33 cellular contexts compared by ENCODE assay signal in the genomic region with DNA sequence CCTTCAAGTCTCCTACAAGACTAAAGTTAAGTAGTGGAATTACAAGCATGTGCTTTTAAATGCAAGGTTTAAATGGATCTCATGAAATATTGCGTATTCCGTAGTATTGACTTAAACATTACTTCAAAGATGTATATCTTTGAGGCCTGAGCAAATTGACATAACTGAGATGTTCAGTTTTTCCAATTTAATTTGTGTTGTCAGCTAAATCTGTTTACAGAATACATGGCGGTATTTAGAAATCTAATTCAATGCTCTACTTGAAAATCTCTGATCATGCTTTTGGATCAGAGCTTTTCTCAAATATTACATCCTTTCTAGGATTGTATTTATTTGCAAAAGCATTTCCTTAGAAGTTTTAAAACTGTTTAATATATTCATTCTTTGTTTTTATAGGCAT. TPM values are rescaled to one million over a fixed set of nuclear protein-coding genes. Genes with fewer than 3 reads are reported as not detected.
"Had no signal": no experiment of that assay in that cellular context is flagged by ENCODE, and none has a peak within 500 bp of the region (broad histone marks: within the 10 kb centered on the region; RNA-seq: fewer than 3 reads in every experiment).

No MANE protein-coding gene starts in this region.

- H3K36me3 Mint-ChIP-seq: activated CD4-positive, alpha-beta memory T cell treated with anti-CD3 and anti-CD28 coated beads for 36 hours; activated CD8-positive, alpha-beta memory T cell treated with anti-CD3 and anti-CD28 coated beads, Interleukin-2, amount 10 ng/mL, durations not matched to agents 7 days and 5 days; activated naive CD4-positive, alpha-beta T cell treated with anti-CD3 and anti-CD28 coated beads, Interleukin-2, amount 50 U/mL, for 24 hours; activated naive CD8-positive, alpha-beta T cell treated with anti-CD3 and anti-CD28 coated beads for 36 hours had no signal

- H3K9me3 Mint-ChIP-seq: activated CD4-positive, alpha-beta memory T cell treated with anti-CD3 and anti-CD28 coated beads for 36 hours; activated CD4-positive, alpha-beta T cell treated with anti-CD3 and anti-CD28 coated beads, Interleukin-2, amount 10 ng/mL, durations not matched to agents 24 days and 14 days; activated naive CD4-positive, alpha-beta T cell treated with anti-CD3 and anti-CD28 coated beads for 36 hours; activated naive CD4-positive, alpha-beta T cell treated with anti-CD3 and anti-CD28 coated beads, Interleukin-2, amount 50 U/mL, for 24 hours; activated naive CD8-positive, alpha-beta T cell treated with anti-CD3 and anti-CD28 coated beads for 36 hours; activated naive CD8-positive, alpha-beta T cell treated with anti-CD3 and anti-CD28 coated beads, Interleukin-2, amount 50 U/mL, for 24 hours; activated T-helper 1 cell treated with anti-CD3 and anti-CD28 coated beads, Interleukin-12 subunit alpha, Interleukin-12 subunit beta, Interleukin-2, Interleukin-4 antibody, amounts not matched to agents 30 ng/mL and 10 ng/mL and 1 ng/mL, durations not matched to agents 14 hours and 24 hours and 36 hours; activated T-helper 2 cell treated with anti-CD3 and anti-CD28 coated beads, Interferon-gamma antibody, Interleukin-2, Interleukin-4, amounts not matched to agents 10 μg/mL and 5 μg/mL and 100 μg/mL, durations not matched to agents 14 hours and 24 hours and 36 hours; endodermal cell had no signal

- H3K9me3 ChIP-seq: adrenal gland, body of pancreas, esophagus muscularis mucosa, gastrocnemius medialis, heart left ventricle had no signal

- H3K4me1 ChIP-seq: body of pancreas, foreskin keratinocyte, gastrocnemius medialis had no signal

- ATAC-seq: activated CD4-positive, alpha-beta T cell treated with anti-CD3 and anti-CD28 coated beads for 36 hours; activated CD8-positive, alpha-beta memory T cell treated with anti-CD3 and anti-CD28 coated beads, Interleukin-2, amount 10 ng/mL, durations not matched to agents 7 days and 5 days; activated CD8-positive, alpha-beta T cell treated with anti-CD3 and anti-CD28 coated beads, Interleukin-2, amount 10 ng/mL, durations not matched to agents 7 days and 5 days; activated naive CD8-positive, alpha-beta T cell treated with anti-CD3 and anti-CD28 coated beads, Interleukin-2, amount 50 U/mL, for 24 hours; body of pancreas; gastrocnemius medialis; heart left ventricle had no signal

- H3K27me3 Mint-ChIP-seq: activated CD4-positive, alpha-beta memory T cell treated with anti-CD3 and anti-CD28 coated beads for 36 hours; activated CD4-positive, alpha-beta T cell treated with anti-CD3 and anti-CD28 coated beads, Interleukin-2, amount 10 ng/mL, durations not matched to agents 24 days and 14 days; activated naive CD8-positive, alpha-beta T cell treated with anti-CD3 and anti-CD28 coated beads for 36 hours had no signal

- DNase-seq: activated CD4-positive, alpha-beta memory T cell treated with anti-CD3 and anti-CD28 coated beads for 36 hours; activated CD4-positive, alpha-beta T cell treated with anti-CD3 and anti-CD28 coated beads for 36 hours; activated CD4-positive, alpha-beta T cell treated with anti-CD3 and anti-CD28 coated beads, Interleukin-2, amount 10 ng/mL, durations not matched to agents 24 days and 14 days; activated CD4-positive, CD25-positive, alpha-beta regulatory T cell; activated CD4-positive, CD25-positive, alpha-beta regulatory T cell treated with anti-CD3 and anti-CD28 coated beads, Interleukin-2, amount 50 U/mL, for 72 hours; activated CD8-positive, alpha-beta memory T cell treated with anti-CD3 and anti-CD28 coated beads, Interleukin-2, amount 10 ng/mL, durations not matched to agents 7 days and 5 days; activated CD8-positive, alpha-beta memory T cell treated with anti-CD3 and anti-CD28 coated beads, Interleukin-2, amount 50 U/mL, for 4 hours; activated CD8-positive, alpha-beta T cell treated with anti-CD3 and anti-CD28 coated beads, Interleukin-2, amount 10 ng/mL, durations not matched to agents 7 days and 5 days; activated effector memory CD4-positive, alpha-beta T cell treated with anti-CD3 and anti-CD28 coated beads, Interleukin-2, amount 50 U/mL, for 16 hours; activated naive CD4-positive, alpha-beta T cell treated with anti-CD3 and anti-CD28 coated beads for 36 hours; activated naive CD8-positive, alpha-beta T cell treated with anti-CD3 and anti-CD28 coated beads for 36 hours; activated naive CD8-positive, alpha-beta T cell treated with anti-CD3 and anti-CD28 coated beads, Interleukin-2, amount 50 U/mL, for 24 hours; activated T-cell treated with anti-CD3 and anti-CD28 coated beads, Interleukin-2, amount 50 U/mL, for 1 hour; activated T-cell treated with anti-CD3 and anti-CD28 coated beads, Interleukin-2, amount 50 U/mL, for 48 hours; adrenal gland; amygdala; aorta; body of pancreas; caudate nucleus; cortex of kidney; dorsolateral prefrontal cortex; effector memory CD4-positive, alpha-beta T cell; endodermal cell; gastrocnemius medialis; glutamatergic neuron; heart left ventricle; T-helper 2 cell had no signal

- H3K4me3 Mint-ChIP-seq: activated CD4-positive, alpha-beta memory T cell treated with anti-CD3 and anti-CD28 coated beads for 36 hours; activated CD4-positive, alpha-beta T cell treated with anti-CD3 and anti-CD28 coated beads for 36 hours; activated CD4-positive, alpha-beta T cell treated with anti-CD3 and anti-CD28 coated beads, Interleukin-2, amount 10 ng/mL, durations not matched to agents 24 days and 14 days; activated CD8-positive, alpha-beta memory T cell treated with anti-CD3 and anti-CD28 coated beads, Interleukin-2, amount 10 ng/mL, durations not matched to agents 7 days and 5 days; activated CD8-positive, alpha-beta T cell treated with anti-CD3 and anti-CD28 coated beads, Interleukin-2, amount 10 ng/mL, durations not matched to agents 7 days and 5 days; activated naive CD4-positive, alpha-beta T cell treated with anti-CD3 and anti-CD28 coated beads for 36 hours; activated naive CD4-positive, alpha-beta T cell treated with anti-CD3 and anti-CD28 coated beads, Interleukin-2, amount 50 U/mL, for 24 hours; activated naive CD8-positive, alpha-beta T cell treated with anti-CD3 and anti-CD28 coated beads for 36 hours; activated naive CD8-positive, alpha-beta T cell treated with anti-CD3 and anti-CD28 coated beads, Interleukin-2, amount 50 U/mL, for 24 hours; activated T-helper 1 cell treated with anti-CD3 and anti-CD28 coated beads, Interleukin-12 subunit alpha, Interleukin-12 subunit beta, Interleukin-2, Interleukin-4 antibody, amounts not matched to agents 30 ng/mL and 10 ng/mL and 1 ng/mL, durations not matched to agents 14 hours and 24 hours and 36 hours; endodermal cell had no signal

- FAIRE-seq: colon had no signal

- H3K4me1 Mint-ChIP-seq: activated CD4-positive, alpha-beta T cell treated with anti-CD3 and anti-CD28 coated beads for 36 hours; activated CD4-positive, alpha-beta T cell treated with anti-CD3 and anti-CD28 coated beads, Interleukin-2, amount 10 ng/mL, durations not matched to agents 24 days and 14 days; activated CD8-positive, alpha-beta memory T cell treated with anti-CD3 and anti-CD28 coated beads, Interleukin-2, amount 10 ng/mL, durations not matched to agents 7 days and 5 days; activated naive CD4-positive, alpha-beta T cell treated with anti-CD3 and anti-CD28 coated beads, Interleukin-2, amount 50 U/mL, for 24 hours; activated naive CD8-positive, alpha-beta T cell treated with anti-CD3 and anti-CD28 coated beads for 36 hours; activated naive CD8-positive, alpha-beta T cell treated with anti-CD3 and anti-CD28 coated beads, Interleukin-2, amount 50 U/mL, for 24 hours; endodermal cell had no signal

- H3K27ac ChIP-seq: adrenal gland, body of pancreas, dorsolateral prefrontal cortex, foreskin keratinocyte, gastrocnemius medialis, heart left ventricle had no signal

- H3K27me3 ChIP-seq: adrenal gland, body of pancreas, esophagus muscularis mucosa, foreskin keratinocyte, gastrocnemius medialis, heart left ventricle had no signal

- H3K27ac Mint-ChIP-seq: activated CD4-positive, alpha-beta memory T cell treated with anti-CD3 and anti-CD28 coated beads for 36 hours; activated CD4-positive, alpha-beta T cell treated with anti-CD3 and anti-CD28 coated beads for 36 hours; activated CD4-positive, alpha-beta T cell treated with anti-CD3 and anti-CD28 coated beads, Interleukin-2, amount 10 ng/mL, durations not matched to agents 24 days and 14 days; activated CD8-positive, alpha-beta memory T cell treated with anti-CD3 and anti-CD28 coated beads, Interleukin-2, amount 10 ng/mL, durations not matched to agents 7 days and 5 days; activated CD8-positive, alpha-beta T cell treated with anti-CD3 and anti-CD28 coated beads, Interleukin-2, amount 10 ng/mL, durations not matched to agents 7 days and 5 days; activated naive CD4-positive, alpha-beta T cell treated with anti-CD3 and anti-CD28 coated beads for 36 hours; activated naive CD4-positive, alpha-beta T cell treated with anti-CD3 and anti-CD28 coated beads, Interleukin-2, amount 50 U/mL, for 24 hours; activated naive CD8-positive, alpha-beta T cell treated with anti-CD3 and anti-CD28 coated beads for 36 hours; activated naive CD8-positive, alpha-beta T cell treated with anti-CD3 and anti-CD28 coated beads, Interleukin-2, amount 50 U/mL, for 24 hours; activated T-helper 1 cell treated with anti-CD3 and anti-CD28 coated beads, Interleukin-12 subunit alpha, Interleukin-12 subunit beta, Interleukin-2, Interleukin-4 antibody, amounts not matched to agents 30 ng/mL and 10 ng/mL and 1 ng/mL, durations not matched to agents 14 hours and 24 hours and 36 hours; activated T-helper 2 cell treated with anti-CD3 and anti-CD28 coated beads, Interferon-gamma antibody, Interleukin-2, Interleukin-4, amounts not matched to agents 10 μg/mL and 5 μg/mL and 100 μg/mL, durations not matched to agents 14 hours and 24 hours and 36 hours; endodermal cell had no signal

- H3K4me3 ChIP-seq: adrenal gland, body of pancreas, dorsolateral prefrontal cortex, esophagus muscularis mucosa, gastrocnemius medialis, heart left ventricle had no signal

- H3K36me3 ChIP-seq: adrenal gland, esophagus muscularis mucosa, gastrocnemius medialis, heart left ventricle had no signal

RNA-seq across cellular contexts. Expression of gene PDE5A, which starts 47.5 kb away (rescaled TPM):
- total RNA-seq: activated CD4-positive, alpha-beta T cell treated with anti-CD3 and anti-CD28 coated beads, Interleukin-2, amount 10 ng/mL, durations not matched to agents 24 days and 14 days; activated naive CD8-positive, alpha-beta T cell treated with anti-CD3 and anti-CD28 coated beads for 36 hours had no signal
